ENCODE assay signal across 5 cellular contexts in genomic region chr16:2578905-2579304, GRCh38. TPM values are rescaled to one million over a fixed set of nuclear protein-coding genes. Genes with fewer than 3 reads are reported as not detected.
"Had no signal": no experiment of that assay in that cellular context is flagged by ENCODE, and none has a peak within 500 bp of the region (broad histone marks: within the 10 kb centered on the region; RNA-seq: fewer than 3 reads in every experiment).

No MANE protein-coding gene starts in this region.

RNA-seq across cellular contexts. Expression of gene CEMP1, which starts 47.7 kb away (rescaled TPM):
- total RNA-seq: GM23248, H1, H7, H9, HFFc6 had no signal
